Comparison of ENCODE assay signal across 8 cellular contexts in the genomic region with DNA sequence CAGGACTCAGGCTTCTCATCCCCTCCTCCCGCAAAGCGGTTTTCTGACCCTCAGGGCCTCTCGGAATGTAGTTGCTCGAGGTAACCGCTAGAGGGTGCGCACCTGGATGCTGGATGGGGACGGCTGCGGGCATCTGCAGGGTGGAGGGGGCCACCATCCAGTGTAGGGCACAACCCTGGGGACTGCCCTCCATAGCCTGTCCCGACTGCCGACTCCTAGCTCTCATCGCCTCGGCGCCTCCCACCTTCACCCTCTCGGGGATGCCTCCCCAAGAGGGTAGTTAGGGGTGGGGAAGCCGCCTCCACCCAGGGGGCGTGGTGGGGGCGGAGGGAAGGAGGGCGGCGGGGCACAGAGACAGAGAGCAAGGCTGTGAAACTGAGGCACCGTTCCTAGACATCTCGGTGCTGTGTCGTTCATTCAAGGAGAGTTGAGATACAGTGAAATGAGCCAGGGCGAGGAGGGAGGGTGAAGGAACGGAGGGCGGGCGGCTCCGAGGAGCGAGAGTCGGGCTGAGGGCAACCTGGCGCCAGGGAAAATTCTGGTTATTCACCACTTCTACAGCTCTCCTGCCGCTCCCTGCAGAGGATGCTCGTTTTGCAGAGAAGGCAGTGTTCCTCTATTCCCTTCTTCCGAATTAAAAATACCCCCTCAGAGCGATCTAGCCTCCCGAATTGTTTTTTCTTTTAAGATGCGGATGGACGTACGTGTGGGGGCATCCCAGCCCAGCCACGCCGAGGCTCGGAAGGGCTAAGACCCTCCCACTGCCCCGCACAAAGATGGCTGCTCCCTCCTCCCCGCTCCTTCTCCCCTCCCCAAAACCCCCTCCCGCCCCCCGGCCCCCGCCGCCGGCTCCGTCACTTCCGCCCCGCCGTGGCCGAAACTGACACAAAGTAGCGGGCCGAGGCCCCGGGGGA. TPM values are rescaled to one million over a fixed set of nuclear protein-coding genes. Genes with fewer than 3 reads are reported as not detected.
DNase-seq lines count a peak whose midpoint lies in the region; ATAC-seq and TF ChIP-seq lines count a peak whose summit lies in the region.

Gene ATP8B2 (plus strand): TSS at position 857 of the 914 bp plus-strand sequence. CDS start 2,617 bp downstream, outside the sequence.

- H3K27ac ChIP-seq in heart left ventricle = peak within 1 kb of the TSS; percentile 58 to 94 (median 88)

- H3K9ac ChIP-seq in adipocyte (ENCODE audit: low read length) = peak within 1 kb of the TSS; percentile 100

- H3K27ac Mint-ChIP-seq in type B pancreatic cell = peak within 1 kb of the TSS; percentile 77

- peak within 1 kb of the TSS; percentile 95 for H3K4me3 Mint-ChIP-seq in type B pancreatic cell

- peak; percentile 39 for ATAC-seq in GM21529 (IDR thresholded peaks at IDR 0.05; ENCODE audit: unreplicated experiment)
- peak; percentile 43 to 63 (median 52) for ATAC-seq in heart left ventricle

- intact Hi-C loops in heart left ventricle (cut with DNase I) = loop anchor here in 3 of 10 donors (5.0 to 10.0 kb wide), 2 partner anchors 53 to 130 kb away; partner anchors contain the start of genes HAX1 (in 2 of the 3) and TPM3 (in 1 of the 3)
- intact Hi-C loops in posterior cingulate gyrus (cut with DNase I) = loop anchor here (10.0 kb wide), 1 partner anchor 80 kb away; the partner anchor contains the start of gene IL6R

- peak; percentile 78 to 96 (median 92) for TF ChIP-seq CTCF in heart left ventricle (IDR thresholded peaks at IDR 0.05)
- TF ChIP-seq CTCF in type B pancreatic cell (conservative IDR thresholded peaks at IDR 0.05) = peak; percentile 97

- H3K27me3 Mint-ChIP-seq in type B pancreatic cell = peaks cover 32% of the 10 kb centered on the region

- TF ChIP-seq POLR2A in heart left ventricle (IDR thresholded peaks at IDR 0.05) = no peak

- WGBS in heart left ventricle, 4 donors = 1% methylated on average over 46 to 56 of the region's 56 CpGs

- no peaks in the 10 kb centered on the region for H3K9me3 Mint-ChIP-seq in type B pancreatic cell

- no peaks in the 10 kb centered on the region for H3K36me3 Mint-ChIP-seq in type B pancreatic cell

- no peaks in the 10 kb centered on the region for H3K9me3 ChIP-seq in adipocyte (ENCODE audit: control insufficient read depth, low read length)
- no peaks in the 10 kb centered on the region for H3K9me3 ChIP-seq in heart left ventricle

- H3K4me1 ChIP-seq in adipocyte (ENCODE audit: control insufficient read depth, insufficient read depth, low read length) (peaks cover 25% of the 10 kb centered on the region), heart left ventricle (peaks cover 0 to 61% (median 36%) of the 10 kb centered on the region in 12 donors)

- peaks cover 9% of the 10 kb centered on the region for H3K27me3 ChIP-seq in adipocyte (replicated peaks; ENCODE audit: control insufficient read depth, insufficient read depth, low read length)
- peaks cover 0 to 3% (median 0%) of the 10 kb centered on the region in 9 donors for H3K27me3 ChIP-seq in heart left ventricle

- DNase-seq in C1 segment of cervical spinal cord (lab: John Stamatoyannopoulos, UW) = peak; percentile 4 to 78 (median 53)
- DNase-seq in NCI-H1105 treated with DMSO at 0.1 percent for 48 hours (lab: John Stamatoyannopoulos, UW) = peak; percentile 74
- DNase-seq in T-helper 1 cell = peak; percentile 62 to 83 (median 73)
- DNase-seq in adipocyte (ENCODE audit: low read depth) = peak; percentile 93
- DNase-seq in heart left ventricle = peak; percentile 70 to 86 (median 77)
- DNase-seq in posterior cingulate gyrus = peak; percentile 65 to 96 (median 82)
- peak; percentile 85 for DNase-seq in type B pancreatic cell (ENCODE audit: extremely low spot score, unreplicated experiment)

- H3K36me3 ChIP-seq in adipocyte (ENCODE audit: control insufficient read depth, insufficient read depth, low read length, severe bottlenecking) = no peaks in the 10 kb centered on the region
- peaks cover 0 to 3% (median 0%) of the 10 kb centered on the region in 9 donors for H3K36me3 ChIP-seq in heart left ventricle

- peaks cover 39% of the 10 kb centered on the region for H3K4me1 Mint-ChIP-seq in type B pancreatic cell (ENCODE audit: unreplicated experiment)

- H3K4me3 ChIP-seq in adipocyte (ENCODE audit: low read length) (peak within 1 kb of the TSS; percentile 96), heart left ventricle (peak within 1 kb of the TSS; percentile 70 to 99 (median 75))

RNA-seq across cellular contexts. Expression of gene ATP8B2, which starts in this region (rescaled TPM):
- total RNA-seq in heart left ventricle = 10 to 100 TPM in 8 of 9 donors, 1 to 10 TPM in 1; 9.4 to 45.0 (median 15.5) TPM
- polyA plus RNA-seq in heart left ventricle = 10 to 100 TPM in 1 of 2 donors, 1 to 10 TPM in 1; 7.2 to 18.3 TPM
- total RNA-seq in type B pancreatic cell (ENCODE audit: low replicate concordance) = 11.5 and 39.5 TPM in 2 replicates

Comparison
In these comparisons a context has a peak if more than half of its experiments do, and no peak if none do; other contexts are left out.
1. Peak in every context shown above with its lines: DNase-seq, ATAC-seq, H3K4me3 ChIP-seq and H3K27ac ChIP-seq.